Comparison of ENCODE assay signal across 15 cellular contexts in the genomic region with DNA sequence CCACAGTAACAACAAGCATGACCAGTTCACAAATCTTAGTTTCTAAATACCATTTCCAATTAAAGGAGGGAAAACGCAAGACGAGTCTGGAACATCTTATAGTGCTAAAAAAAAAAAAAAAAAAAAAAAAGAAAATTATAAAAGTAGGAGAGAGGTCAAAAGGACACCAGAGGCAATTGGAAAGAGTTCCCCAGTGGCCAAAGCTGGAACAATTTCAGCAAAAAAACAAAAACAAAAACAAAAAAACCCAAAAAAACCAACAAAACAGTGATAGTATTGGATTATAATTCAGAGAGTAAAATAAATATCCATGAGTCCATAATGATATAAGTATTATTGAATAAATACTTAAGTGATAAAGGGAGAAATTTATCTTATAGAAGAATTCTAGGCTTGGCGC.
"Had no signal": no experiment of that assay in that cellular context is flagged by ENCODE, and none has a peak within 500 bp of the region (broad histone marks: within the 10 kb centered on the region; RNA-seq: fewer than 3 reads in every experiment).

No MANE protein-coding gene starts in this region.

- H3K4me2 ChIP-seq: KMS-11 had no signal

- H3K4me3 ChIP-seq: K562 had no signal

- H3K4me3 Mint-ChIP-seq: IgD-negative memory B cell had no signal

- H3K27ac ChIP-seq: KMS-11, RWPE1 had no signal

- H3K36me3 Mint-ChIP-seq: IgD-negative memory B cell had no signal

- H3K27ac Mint-ChIP-seq: IgD-negative memory B cell had no signal

- H3K9me3 Mint-ChIP-seq: IgD-negative memory B cell had no signal

- DNase-seq: Kasumi-1, MM.1S, NCI-H1092 treated with DMSO at 0.1 percent for 48 hours, NCI-H1436, NCI-H187 treated with DMSO at 0.1 percent for 48 hours, NCI-H2029 treated with DMSO at 0.1 percent for 48 hours, NCI-H2171 treated with DMSO at 0.1 percent for 48 hours, NCI-H524, NCI-H526 treated with DMSO at 0.1 percent for 48 hours, NCI-H748 treated with DMSO at 0.1 percent for 48 hours, SHP77 had no signal

- H3K9ac ChIP-seq: KMS-11 had no signal
